Comparison of ENCODE assay signal across 21 cellular contexts in genomic region chr4:103137446-103137827, GRCh38. TPM values are rescaled to one million over a fixed set of nuclear protein-coding genes. Genes with fewer than 3 reads are reported as not detected.
DNase-seq lines count a peak whose midpoint lies in the region; ATAC-seq, FAIRE-seq and TF ChIP-seq lines count a peak whose summit lies in the region.
"Had no signal": no experiment of that assay in that cellular context is flagged by ENCODE, and none has a peak within 500 bp of the region (broad histone marks: within the 10 kb centered on the region; RNA-seq: fewer than 3 reads in every experiment).

No MANE protein-coding gene starts in this region.

- no peaks in the 10 kb centered on the region for H3K79me2 ChIP-seq in hepatocyte

- no peaks in the 10 kb centered on the region for H3K9me3 Mint-ChIP-seq in activated T-helper 17 cell treated with anti-CD3 and anti-CD28 coated beads, Interleukin-2, amount 50 U/mL, for 72 hours
- H3K9me3 Mint-ChIP-seq: naive B cell had no signal

- H3K9me2 ChIP-seq in hepatocyte (replicated peaks; ENCODE audit: insufficient read depth): no peaks in the 10 kb centered on the region

- DNase-seq in AG08396 (ENCODE audit: low spot score) (peak; percentile 2), H54 (ENCODE audit: insufficient read length, low spot score) (no peak), glomerular endothelial cell (ENCODE audit: extremely low read depth, low read depth, low spot score) (peak; percentile 54), hepatocyte (ENCODE audit: low spot score) (no peak), KG1 (lab: John Stamatoyannopoulos, UW) (no peak), GM20000 (ENCODE audit: low spot score) (no peak)
- DNase-seq: activated CD8-positive, alpha-beta memory T cell treated with anti-CD3 and anti-CD28 coated beads for 24 hours; amygdala; Caco-2; glutamatergic neuron; GOT3; naive B cell; NCI-H1436 treated with DMSO at 0.1 percent for 48 hours; NCI-H345; Right ventricle myocardium superior had no signal

- H3K4me1 Mint-ChIP-seq in activated T-helper 17 cell treated with anti-CD3 and anti-CD28 coated beads, Interleukin-2, amount 50 U/mL, for 72 hours: no peaks in the 10 kb centered on the region
- H3K4me1 Mint-ChIP-seq: naive B cell had no signal

- no peak for ATAC-seq in activated T-helper 17 cell treated with anti-CD3 and anti-CD28 coated beads, Interleukin-2, amount 50 U/mL, for 72 hours (replicated peaks)
- ATAC-seq in GM18502 (IDR thresholded peaks at IDR 0.05; ENCODE audit: poor library complexity, unreplicated experiment): no peak

- no peak overlapping the region for H3K4me3 ChIP-seq in hepatocyte
- H3K4me3 ChIP-seq: colonic mucosa, lung had no signal

- WGBS in hepatocyte (ENCODE audit: low lambda C conversion rate, missing lambda C conversion rate): 91% methylated on average over 1 of the region's 1 CpG

- peaks cover 6% of the 10 kb centered on the region for H3K36me3 Mint-ChIP-seq in activated T-helper 17 cell treated with anti-CD3 and anti-CD28 coated beads, Interleukin-2, amount 50 U/mL, for 72 hours (ENCODE audit: low read depth)
- H3K36me3 Mint-ChIP-seq: naive B cell had no signal

- no peaks in the 10 kb centered on the region for H3K4me1 ChIP-seq in hepatocyte (ENCODE audit: insufficient read depth)
- H3K4me1 ChIP-seq: Caco-2, colonic mucosa had no signal

- TF ChIP-seq POLR2A in H54 (IDR thresholded peaks at IDR 0.05; ENCODE audit: low read depth, low read length): no peak

- H3K27me3 Mint-ChIP-seq in activated T-helper 17 cell treated with anti-CD3 and anti-CD28 coated beads, Interleukin-2, amount 50 U/mL, for 72 hours: no peaks in the 10 kb centered on the region
- H3K27me3 Mint-ChIP-seq: naive B cell had no signal

- peak; percentile 75 for FAIRE-seq in H54 (lab: Jason Lieb, UNC)
- FAIRE-seq: G401.6, GM12891 had no signal

- H3K27me3 ChIP-seq in hepatocyte: no peaks in the 10 kb centered on the region
- H3K27me3 ChIP-seq: colonic mucosa had no signal

- H3K4me3 Mint-ChIP-seq in activated T-helper 17 cell treated with anti-CD3 and anti-CD28 coated beads, Interleukin-2, amount 50 U/mL, for 72 hours: no peak overlapping the region

- no peak for TF ChIP-seq CTCF in hepatocyte (IDR thresholded peaks at IDR 0.05; ENCODE audit: poor library complexity)
- TF ChIP-seq CTCF in GM20000 (IDR thresholded peaks at IDR 0.05; ENCODE audit: extremely low read depth, missing control alignments): no peak

- no peaks in the 10 kb centered on the region for H3K9me3 ChIP-seq in hepatocyte (ENCODE audit: low read depth)
- H3K9me3 ChIP-seq: Caco-2, colonic mucosa had no signal

- no peaks in the 10 kb centered on the region for H3K36me3 ChIP-seq in hepatocyte (replicated peaks; ENCODE audit: insufficient read depth, low read depth)
- H3K36me3 ChIP-seq: colonic mucosa had no signal

- H2AFZ ChIP-seq in hepatocyte: no peak overlapping the region

- H3K27ac ChIP-seq in hepatocyte: no peak overlapping the region
- H3K27ac ChIP-seq: colonic mucosa had no signal

- H3K27ac Mint-ChIP-seq in activated T-helper 17 cell treated with anti-CD3 and anti-CD28 coated beads, Interleukin-2, amount 50 U/mL, for 72 hours: peak overlapping the region; percentile 21
- H3K27ac Mint-ChIP-seq: naive B cell had no signal

- H4K20me1 ChIP-seq in hepatocyte (ENCODE audit: insufficient read depth, poor library complexity, severe bottlenecking): no peaks in the 10 kb centered on the region

- no peak overlapping the region for H3K4me2 ChIP-seq in hepatocyte

RNA-seq across cellular contexts. Expression of gene BDH2, which starts 37.8 kb away (rescaled TPM):
- total RNA-seq in activated T-helper 17 cell treated with anti-CD3 and anti-CD28 coated beads, Interleukin-2, amount 50 U/mL, for 72 hours: 10 to 100 TPM; 11.4 to 12.6 TPM
- 35.7 and 42.6 TPM in 2 replicates for total RNA-seq in glomerular endothelial cell
- total RNA-seq in hepatocyte: 118 and 137 TPM in 2 replicates
- polyA plus RNA-seq in hepatocyte: 84.2 and 86.4 TPM in 2 replicates

Comparison
In these comparisons a context has a peak if more than half of its experiments do, and no peak if none do; other contexts are left out.
1. DNase-seq: peak in AG08396 (single experiment) and glomerular endothelial cell (single experiment); none in H54 (single experiment), hepatocyte (single experiment), KG1 (single experiment) and GM20000 (single experiment).